ENCODE assay signal across 7 cellular contexts in the genomic region with DNA sequence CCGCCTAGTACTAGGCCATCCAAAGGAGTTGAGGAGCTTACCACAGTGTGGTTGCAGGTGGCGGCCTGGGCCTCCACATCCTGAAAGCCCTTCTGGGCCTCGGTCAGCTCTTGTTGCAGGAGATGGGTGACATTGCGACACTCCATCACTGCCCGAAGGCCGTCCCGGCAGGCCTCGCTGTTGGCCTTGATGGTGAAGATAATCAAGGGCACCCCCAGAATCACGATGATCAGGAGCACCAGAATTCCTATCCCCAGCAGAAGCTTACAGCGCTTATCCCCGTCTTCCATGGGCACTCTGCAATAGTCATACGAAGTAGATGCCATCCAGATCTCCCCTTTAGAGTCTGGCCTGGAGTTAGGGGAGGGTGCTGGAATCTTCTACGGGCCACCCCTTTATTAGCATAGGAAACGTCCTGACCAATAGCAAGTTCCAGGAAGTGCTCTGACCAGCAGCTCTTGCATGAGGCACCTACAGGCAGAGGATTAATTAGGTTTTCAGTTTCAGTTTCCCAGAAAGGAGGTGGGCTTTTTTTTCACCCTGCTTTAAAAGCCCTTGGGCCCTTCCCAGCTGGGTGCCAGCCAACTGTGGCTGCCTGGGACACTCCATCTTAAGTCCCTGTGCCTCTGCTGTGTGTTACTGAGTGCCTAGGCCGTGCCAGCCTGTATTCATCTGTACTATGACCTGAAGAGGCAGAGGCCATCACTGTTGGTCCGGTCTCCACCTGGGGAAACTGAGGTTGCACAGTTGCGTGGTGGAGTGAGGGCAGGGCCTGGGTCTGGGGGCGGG. TPM values are rescaled to one million over a fixed set of nuclear protein-coding genes. Genes with fewer than 3 reads are reported as not detected.
DNase-seq lines count a peak whose midpoint lies in the region; ATAC-seq and TF ChIP-seq lines count a peak whose summit lies in the region.

A gene with protein sequence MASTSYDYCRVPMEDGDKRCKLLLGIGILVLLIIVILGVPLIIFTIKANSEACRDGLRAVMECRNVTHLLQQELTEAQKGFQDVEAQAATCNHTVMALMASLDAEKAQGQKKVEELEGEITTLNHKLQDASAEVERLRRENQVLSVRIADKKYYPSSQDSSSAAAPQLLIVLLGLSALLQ (minus strand): TSS at position 381 of the 789 bp plus-strand sequence. CDS start 55 bp downstream, at position 326.

- peak within 1 kb of the TSS; percentile 88 for H2AFZ ChIP-seq in osteoblast (ENCODE audit: low read length)

- H3K27ac ChIP-seq in osteoblast (ENCODE audit: low read depth, low read length), result no peak within 1 kb of the TSS

- no peaks in the 10 kb centered on the region for H3K9me3 Mint-ChIP-seq in activated T-helper 1 cell treated with anti-CD3 and anti-CD28 coated beads, Interleukin-12 subunit alpha, Interleukin-12 subunit beta, Interleukin-2, Interleukin-4 antibody, amounts not matched to agents 30 ng/mL and 10 ng/mL and 1 ng/mL, durations not matched to agents 14 hours and 24 hours and 36 hours

- H3K27me3 Mint-ChIP-seq in activated T-helper 1 cell treated with anti-CD3 and anti-CD28 coated beads, Interleukin-12 subunit alpha, Interleukin-12 subunit beta, Interleukin-2, Interleukin-4 antibody, amounts not matched to agents 30 ng/mL and 10 ng/mL and 1 ng/mL, durations not matched to agents 14 hours and 24 hours and 36 hours (ENCODE audit: insufficient read depth), result no peaks in the 10 kb centered on the region

- H3K36me3 Mint-ChIP-seq in activated T-helper 1 cell treated with anti-CD3 and anti-CD28 coated beads, Interleukin-12 subunit alpha, Interleukin-12 subunit beta, Interleukin-2, Interleukin-4 antibody, amounts not matched to agents 30 ng/mL and 10 ng/mL and 1 ng/mL, durations not matched to agents 14 hours and 24 hours and 36 hours (ENCODE audit: low read depth), result peaks cover 13% of the 10 kb centered on the region

- peak within 1 kb of the TSS; percentile 51 for H3K4me2 ChIP-seq in osteoblast (ENCODE audit: insufficient read depth, low read length)

- no peak within 1 kb of the TSS for H3K4me3 ChIP-seq in osteoblast (ENCODE audit: insufficient read depth, low read length)

- no peaks in the 10 kb centered on the region for H3K79me2 ChIP-seq in osteoblast (ENCODE audit: insufficient read depth, low read length)

- H3K36me3 ChIP-seq in osteoblast (ENCODE audit: insufficient read depth, low read length), result no peaks in the 10 kb centered on the region

- no peaks in the 10 kb centered on the region for H3K9me3 ChIP-seq in osteoblast (ENCODE audit: low read depth, low read length)

- H4K20me1 ChIP-seq in osteoblast (ENCODE audit: insufficient read depth, low read length), result no peaks in the 10 kb centered on the region

- H3K4me1 ChIP-seq in osteoblast (ENCODE audit: insufficient read depth, low read length), result peaks cover 15% of the 10 kb centered on the region

- H3K4me3 Mint-ChIP-seq in activated T-helper 1 cell treated with anti-CD3 and anti-CD28 coated beads, Interleukin-12 subunit alpha, Interleukin-12 subunit beta, Interleukin-2, Interleukin-4 antibody, amounts not matched to agents 30 ng/mL and 10 ng/mL and 1 ng/mL, durations not matched to agents 14 hours and 24 hours and 36 hours, result peak within 1 kb of the TSS; percentile 85

- peak; percentile 71 for ATAC-seq in GM18520 (IDR thresholded peaks at IDR 0.05; ENCODE audit: unreplicated experiment)
- ATAC-seq in HG02763 (IDR thresholded peaks at IDR 0.05; ENCODE audit: unreplicated experiment), result peak; percentile 66
- no peak for ATAC-seq in GM19351 (IDR thresholded peaks at IDR 0.05; ENCODE audit: unreplicated experiment)

- intact Hi-C loops in activated T-helper 1 cell treated with anti-CD3 and anti-CD28 coated beads, Interleukin-12 subunit alpha, Interleukin-12 subunit beta, Interleukin-2, Interleukin-4 antibody, amounts not matched to agents 30 ng/mL and 10 ng/mL and 1 ng/mL, durations not matched to agents 14 hours and 24 hours and 36 hours (cut with micrococcal nuclease), result loop anchor here (1.0 to 10.0 kb wide), 5 partner anchors 14 to 449 kb away; partner anchors contain the start of genes ANO8, PGLS and RPL18A

- peaks cover 32% of the 10 kb centered on the region for H3K4me1 Mint-ChIP-seq in activated T-helper 1 cell treated with anti-CD3 and anti-CD28 coated beads, Interleukin-12 subunit alpha, Interleukin-12 subunit beta, Interleukin-2, Interleukin-4 antibody, amounts not matched to agents 30 ng/mL and 10 ng/mL and 1 ng/mL, durations not matched to agents 14 hours and 24 hours and 36 hours (ENCODE audit: low read depth)

- DNase-seq in NOMO-1 treated with DMSO at 0.1 percent for 48 hours (lab: John Stamatoyannopoulos, UW; ENCODE audit: unreplicated experiment) (peak; percentile 93), globus pallidus (ENCODE audit: low spot score) (peak; percentile 68), osteoblast (ENCODE audit: insufficient read length, low spot score, missing footprints) (peak; percentile 96)
- DNase-seq in activated T-helper 1 cell treated with anti-CD3 and anti-CD28 coated beads, Interleukin-12 subunit alpha, Interleukin-12 subunit beta, Interleukin-2, Interleukin-4 antibody, amounts not matched to agents 30 ng/mL and 10 ng/mL and 1 ng/mL, durations not matched to agents 14 hours and 24 hours and 36 hours (ENCODE audit: low spot score), result peak; percentile 58

- peak within 1 kb of the TSS; percentile 89 for H3K27ac Mint-ChIP-seq in activated T-helper 1 cell treated with anti-CD3 and anti-CD28 coated beads, Interleukin-12 subunit alpha, Interleukin-12 subunit beta, Interleukin-2, Interleukin-4 antibody, amounts not matched to agents 30 ng/mL and 10 ng/mL and 1 ng/mL, durations not matched to agents 14 hours and 24 hours and 36 hours

- no peak for TF ChIP-seq CTCF in osteoblast (IDR thresholded peaks at IDR 0.05; ENCODE audit: extremely low read depth, low read depth, low read length)

- no peaks in the 10 kb centered on the region for H3K27me3 ChIP-seq in osteoblast (ENCODE audit: insufficient read depth, low read length)

RNA-seq across cellular contexts. Expression of the gene that starts here (rescaled TPM):
- total RNA-seq in activated T-helper 1 cell treated with anti-CD3 and anti-CD28 coated beads, Interleukin-12 subunit alpha, Interleukin-12 subunit beta, Interleukin-2, Interleukin-4 antibody, amounts not matched to agents 30 ng/mL and 10 ng/mL and 1 ng/mL, durations not matched to agents 14 hours and 24 hours and 36 hours, result 146 and 148 TPM in 2 replicates
- 10.1 and 13.8 TPM in 2 replicates for total RNA-seq in osteoblast
